In genomic region chr16:77599793-77600415, GRCh38 we compare ENCODE assay signal across 9 cellular contexts.
DNase-seq lines count a peak whose midpoint lies in the region; ATAC-seq and TF ChIP-seq lines count a peak whose summit lies in the region.
"Had no signal": no experiment of that assay in that cellular context is flagged by ENCODE, and none has a peak within 500 bp of the region (broad histone marks: within the 10 kb centered on the region; RNA-seq: fewer than 3 reads in every experiment).

No MANE protein-coding gene starts in this region.

- H3K27ac ChIP-seq in RWPE1, result no peak overlapping the region
- H3K27ac ChIP-seq in upper lobe of left lung, result no peak overlapping the region

- H3K9me3 Mint-ChIP-seq in activated naive CD4-positive, alpha-beta T cell treated with anti-CD3 and anti-CD28 coated beads for 36 hours, result peaks cover 1% of the 10 kb centered on the region
- H3K9me3 Mint-ChIP-seq: activated naive CD8-positive, alpha-beta T cell treated with anti-CD3 and anti-CD28 coated beads, Interleukin-2, amount 10 ng/mL, durations not matched to agents 7 days and 5 days had no signal

- TF ChIP-seq CTCF in RWPE1 (conservative IDR thresholded peaks at IDR 0.05; ENCODE audit: low read depth) (peak; percentile 65), fibroblast of the aortic adventitia (IDR thresholded peaks at IDR 0.05; ENCODE audit: insufficient read depth, low read length) (peak; percentile 89), upper lobe of left lung (IDR thresholded peaks at IDR 0.05) (peak; percentile 19 to 39 (median 30))

- no peak for TF ChIP-seq POLR2A in upper lobe of left lung (IDR thresholded peaks at IDR 0.05)

- no peak overlapping the region for H3K4me3 Mint-ChIP-seq in activated naive CD4-positive, alpha-beta T cell treated with anti-CD3 and anti-CD28 coated beads for 36 hours
- H3K4me3 Mint-ChIP-seq: activated naive CD8-positive, alpha-beta T cell treated with anti-CD3 and anti-CD28 coated beads, Interleukin-2, amount 10 ng/mL, durations not matched to agents 7 days and 5 days had no signal

- no peak overlapping the region for H3K4me3 ChIP-seq in fibroblast of the aortic adventitia (ENCODE audit: low read depth, low read length)
- H3K4me3 ChIP-seq in upper lobe of left lung, result no peak overlapping the region

- intact Hi-C loops in activated naive CD4-positive, alpha-beta T cell treated with anti-CD3 and anti-CD28 coated beads for 36 hours (cut with micrococcal nuclease), result loop anchor here (1.0 kb wide), 2 partner anchors 60 to 403 kb away; no protein-coding TSS in a partner anchor

- H3K9me3 ChIP-seq in upper lobe of left lung, result peaks cover 0 to 7% (median 0%) of the 10 kb centered on the region in 4 donors

- POLR2A ChIA-PET in RWPE1 (lab: Yijun Ruan, JAX; ENCODE audit: low non-redundant PET), result no interaction called here

- CTCF ChIA-PET in activated naive CD4-positive, alpha-beta T cell treated with anti-CD3 and anti-CD28 coated beads for 36 hours (lab: Charles Lee), result interaction anchor here (0.7 to 0.8 kb wide), 3 partner anchors 17 to 363 kb away, joined by 3 to 4 read pairs (median 3); no protein-coding TSS in a partner anchor
- CTCF ChIA-PET in RWPE1 (lab: Yijun Ruan, JAX), result interaction anchor here (0.7 kb wide), 1 partner anchor 365 kb away, joined by 3 read pairs; no protein-coding TSS in a partner anchor

- no peaks in the 10 kb centered on the region for H3K36me3 ChIP-seq in upper lobe of left lung

- H3K27ac Mint-ChIP-seq in activated naive CD4-positive, alpha-beta T cell treated with anti-CD3 and anti-CD28 coated beads for 36 hours, result no peak overlapping the region
- H3K27ac Mint-ChIP-seq: activated naive CD8-positive, alpha-beta T cell treated with anti-CD3 and anti-CD28 coated beads, Interleukin-2, amount 10 ng/mL, durations not matched to agents 7 days and 5 days had no signal

- peak; percentile 46 for DNase-seq in activated naive CD4-positive, alpha-beta T cell treated with anti-CD3 and anti-CD28 coated beads for 36 hours
- no peak for DNase-seq in activated naive CD4-positive, alpha-beta T cell treated with anti-CD3 and anti-CD28 coated beads, Interleukin-2, amount 50 U/mL, for 16 hours
- DNase-seq in RWPE1 (ENCODE audit: low spot score), result peak; percentile 17
- DNase-seq in fibroblast of the aortic adventitia (ENCODE audit: low read depth), result peak; percentile 63
- no peak for DNase-seq in upper lobe of left lung
- DNase-seq in activated T-cell treated with anti-CD3 and anti-CD28 coated beads, Interleukin-2, amount 50 U/mL, for 1 hour, result no peak
- DNase-seq: activated naive CD8-positive, alpha-beta T cell treated with anti-CD3 and anti-CD28 coated beads, Interleukin-2, amount 10 ng/mL, durations not matched to agents 7 days and 5 days had no signal

- no peaks in the 10 kb centered on the region for H3K36me3 Mint-ChIP-seq in activated naive CD4-positive, alpha-beta T cell treated with anti-CD3 and anti-CD28 coated beads for 36 hours (ENCODE audit: low read depth)
- H3K36me3 Mint-ChIP-seq: activated naive CD8-positive, alpha-beta T cell treated with anti-CD3 and anti-CD28 coated beads, Interleukin-2, amount 10 ng/mL, durations not matched to agents 7 days and 5 days had no signal

- H3K4me1 ChIP-seq in upper lobe of left lung, result peaks cover 0 to 8% (median 5%) of the 10 kb centered on the region in 4 donors

- no peaks in the 10 kb centered on the region for H3K27me3 ChIP-seq in upper lobe of left lung

- no peaks in the 10 kb centered on the region for H3K4me1 Mint-ChIP-seq in activated naive CD4-positive, alpha-beta T cell treated with anti-CD3 and anti-CD28 coated beads for 36 hours (ENCODE audit: low read depth)
- H3K4me1 Mint-ChIP-seq: activated naive CD8-positive, alpha-beta T cell treated with anti-CD3 and anti-CD28 coated beads, Interleukin-2, amount 10 ng/mL, durations not matched to agents 7 days and 5 days had no signal

- TF ChIP-seq EP300 in upper lobe of left lung (IDR thresholded peaks at IDR 0.05), result no peak

- H3K27me3 Mint-ChIP-seq in activated naive CD4-positive, alpha-beta T cell treated with anti-CD3 and anti-CD28 coated beads for 36 hours (ENCODE audit: low read depth), result peaks cover 18% of the 10 kb centered on the region

- ATAC-seq in HG03565 (IDR thresholded peaks at IDR 0.05; ENCODE audit: unreplicated experiment) (peak; percentile 63), upper lobe of left lung (ENCODE audit: low FRiP score in 2 of 2) (peak in 1 of 2 donors; percentile 63), GM19328 (IDR thresholded peaks at IDR 0.05; ENCODE audit: unreplicated experiment) (no peak)

Comparison
In these comparisons a context has a peak if more than half of its experiments do, and no peak if none do; other contexts are left out.
1. DNase-seq: peak in activated naive CD4-positive, alpha-beta T cell treated with anti-CD3 and anti-CD28 coated beads for 36 hours (single experiment), RWPE1 (single experiment) and fibroblast of the aortic adventitia (single experiment); none in activated naive CD4-positive, alpha-beta T cell treated with anti-CD3 and anti-CD28 coated beads, Interleukin-2, amount 50 U/mL, for 16 hours (single experiment), upper lobe of left lung (0 of 2) and activated T-cell treated with anti-CD3 and anti-CD28 coated beads, Interleukin-2, amount 50 U/mL, for 1 hour (single experiment).
2. CTCF ChIP-seq: peak in every context shown above with its lines; median percentile 89 in fibroblast of the aortic adventitia; 65 in RWPE1; 30 in upper lobe of left lung.